ENCODE assay signal across 15 cellular contexts in the genomic region with DNA sequence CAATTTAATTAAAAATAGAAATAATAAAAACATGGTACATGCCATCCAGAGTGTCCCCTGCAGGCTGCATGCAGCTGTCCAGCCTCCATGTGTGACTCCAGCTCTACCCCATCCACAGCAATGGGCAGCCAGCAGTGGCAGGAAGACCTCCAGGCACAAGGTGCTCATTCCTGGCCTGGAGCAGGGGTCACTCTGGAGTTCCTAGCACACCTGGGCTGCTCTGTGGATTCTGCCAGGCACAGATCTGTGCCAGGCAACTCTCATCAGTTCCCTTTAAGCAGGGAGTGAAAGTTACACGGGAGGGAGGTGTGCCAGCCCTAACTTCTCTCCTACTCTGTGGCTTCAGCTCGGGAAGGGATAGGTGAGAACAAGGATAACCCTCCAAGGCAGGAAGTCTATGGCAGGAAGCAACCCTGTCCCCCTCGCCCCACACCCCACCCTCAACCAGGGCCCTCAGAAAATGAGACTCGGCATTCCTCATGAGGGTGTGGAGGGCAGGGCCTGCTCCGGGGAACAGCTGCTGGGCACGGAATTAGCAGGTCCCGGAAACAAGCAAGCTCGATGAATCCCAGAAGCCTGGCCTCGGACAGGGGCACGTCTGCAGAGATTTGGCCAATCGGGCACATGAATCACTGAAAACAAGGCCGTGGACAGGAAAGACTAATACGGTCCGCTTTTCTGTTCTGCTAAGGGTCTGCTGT. TPM values are rescaled to one million over a fixed set of nuclear protein-coding genes. Genes with fewer than 3 reads are reported as not detected.
DNase-seq lines count a peak whose midpoint lies in the region; ATAC-seq and TF ChIP-seq lines count a peak whose summit lies in the region.
"Had no signal": no experiment of that assay in that cellular context is flagged by ENCODE, and none has a peak within 500 bp of the region (broad histone marks: within the 10 kb centered on the region; RNA-seq: fewer than 3 reads in every experiment).

No MANE protein-coding gene starts in this region.

- 26% methylated on average over 11 of the region's 14 CpGs for WGBS in mammary epithelial cell (ENCODE audit: low coverage, missing lambda C conversion rate)
- whole genome bisulfite sequencing in lung, 2 donors = 50 to 59% methylated on average over 14 of the region's 14 CpGs
- 58% methylated on average over 14 of the region's 14 CpGs for WGBS in smooth muscle cell (ENCODE audit: low lambda C conversion rate)

- no peaks in the 10 kb centered on the region for H3K9me3 Mint-ChIP-seq in activated naive CD8-positive, alpha-beta T cell treated with anti-CD3 and anti-CD28 coated beads for 36 hours
- H3K9me3 Mint-ChIP-seq: CD14-positive monocyte, HFFc6 had no signal

- CTCF ChIA-PET in mammary epithelial cell (lab: Charles Lee; ENCODE audit: low non-redundant PET) = no interaction called here

- no peak overlapping the region for H3K27ac Mint-ChIP-seq in activated naive CD8-positive, alpha-beta T cell treated with anti-CD3 and anti-CD28 coated beads for 36 hours
- H3K27ac Mint-ChIP-seq: CD14-positive monocyte, HFFc6 had no signal

- DNase-seq in mammary epithelial cell = no peak
- DNase-seq in lung (ENCODE audit: low spot score) = no peak
- no peak for DNase-seq in smooth muscle cell (lab: John Stamatoyannopoulos, UW; ENCODE audit: unreplicated experiment)
- DNase-seq in amniotic stem cell (lab: John Stamatoyannopoulos, UW) = no peak
- DNase-seq in stimulated activated naive CD4-positive, alpha-beta T cell (lab: John Stamatoyannopoulos, UW) = no peak
- no peak for DNase-seq in activated naive CD8-positive, alpha-beta T cell treated with anti-CD3 and anti-CD28 coated beads for 36 hours
- DNase-seq: effector memory CD4-positive, alpha-beta T cell; GF-D8; HFFc6; NCI-H1417; NCI-H526 treated with DMSO at 0.1 percent for 48 hours had no signal

- H3K4me3 ChIP-seq in HUES6 (ENCODE audit: low read depth, low read length) (no peak overlapping the region), mammary epithelial cell (replicated peaks in 1 of 3; ENCODE audit: insufficient read depth in 1 of 3, low read depth in 2 of 3, low read length in 3 of 3) (no peak overlapping the region), lung (no peak overlapping the region), smooth muscle cell (no peak overlapping the region)

- H3K9ac ChIP-seq in HUES6 (ENCODE audit: low read length) (peak overlapping the region; percentile 46), mammary epithelial cell (ENCODE audit: insufficient read depth, low read length) (no peak overlapping the region), smooth muscle cell (ENCODE audit: low read depth) (no peak overlapping the region)

- H4K20me1 ChIP-seq in mammary epithelial cell (ENCODE audit: insufficient read depth, low read length) (no peaks in the 10 kb centered on the region), smooth muscle cell (ENCODE audit: low read depth) (no peaks in the 10 kb centered on the region)

- H3K4me1 Mint-ChIP-seq in activated naive CD8-positive, alpha-beta T cell treated with anti-CD3 and anti-CD28 coated beads for 36 hours = no peaks in the 10 kb centered on the region
- H3K4me1 Mint-ChIP-seq: CD14-positive monocyte had no signal

- in situ Hi-C loops in mammary epithelial cell (cut with MboI; ENCODE audit: low sequenced_read_pairs in 2 of 2) = no loop called here

- no peak overlapping the region for H3K27ac ChIP-seq in HUES6 (ENCODE audit: low read depth, low read length)
- H3K27ac ChIP-seq in mammary epithelial cell (ENCODE audit: insufficient read depth, low read depth, low read length) = peak overlapping the region; percentile 76
- peak overlapping the region in 1 of 2 donors; percentile 76 for H3K27ac ChIP-seq in lung (ENCODE audit: low read depth in 1 of 2, low read length in 1 of 2)
- H3K27ac ChIP-seq in smooth muscle cell (ENCODE audit: low read depth) = no peak overlapping the region
- H3K27ac ChIP-seq: VCaP had no signal

- H3K4me3 Mint-ChIP-seq in activated naive CD8-positive, alpha-beta T cell treated with anti-CD3 and anti-CD28 coated beads for 36 hours = no peak overlapping the region
- H3K4me3 Mint-ChIP-seq: CD14-positive monocyte, HFFc6 had no signal

- H2AFZ ChIP-seq in mammary epithelial cell (ENCODE audit: low read depth, low read length) (peak overlapping the region; percentile 79), smooth muscle cell (ENCODE audit: low read depth) (no peak overlapping the region)

- H3K27me3 Mint-ChIP-seq in activated naive CD8-positive, alpha-beta T cell treated with anti-CD3 and anti-CD28 coated beads for 36 hours = peaks cover 20% of the 10 kb centered on the region

- BruUV-seq in mammary epithelial cell (replicated peaks; lab: Mats Ljungman, UMichigan) = no TSS peak

- peaks cover 5% of the 10 kb centered on the region for H3F3A ChIP-seq in smooth muscle cell (ENCODE audit: low read depth)

- dilution Hi-C loops in mammary epithelial cell (cut with HindIII; ENCODE audit: low sequenced_read_pairs) = loop anchor here (10.0 kb wide), 1 partner anchor 52 kb away; no protein-coding TSS in a partner anchor

- H3K4me2 ChIP-seq in mammary epithelial cell (ENCODE audit: insufficient read depth, low read depth, low read length) (peak overlapping the region; percentile 40), smooth muscle cell (peak overlapping the region; percentile 43)

- H3K36me3 Mint-ChIP-seq in activated naive CD8-positive, alpha-beta T cell treated with anti-CD3 and anti-CD28 coated beads for 36 hours = no peaks in the 10 kb centered on the region
- H3K36me3 Mint-ChIP-seq: CD14-positive monocyte had no signal

- peaks cover 9% of the 10 kb centered on the region for H3K79me2 ChIP-seq in mammary epithelial cell (ENCODE audit: insufficient read depth, low read length)
- peaks cover 8% of the 10 kb centered on the region for H3K79me2 ChIP-seq in smooth muscle cell (ENCODE audit: low read depth)

- intact Hi-C loops in mammary epithelial cell (cut with micrococcal nuclease) = no loop called here

- TF ChIP-seq CTCF in mammary epithelial cell (conservative IDR thresholded peaks at IDR 0.05 in 1 of 2, IDR thresholded peaks at IDR 0.05 in 1 of 2; ENCODE audit: extremely low read depth in 1 of 2, insufficient read depth in 1 of 2, low read depth in 1 of 2, low read length in 2 of 2) (no peak), lung (IDR thresholded peaks at IDR 0.05; ENCODE audit: control extremely low read depth, extremely low read depth) (no peak), smooth muscle cell (IDR thresholded peaks at IDR 0.05; ENCODE audit: borderline replicate concordance, insufficient read depth, poor library complexity, severe bottlenecking) (no peak)

- H3K4me1 ChIP-seq in HUES6 (ENCODE audit: control insufficient read depth, insufficient read depth, low read length) (peaks cover 25% of the 10 kb centered on the region), mammary epithelial cell (ENCODE audit: insufficient read depth, low read length) (peaks cover 14% of the 10 kb centered on the region), lung (ENCODE audit: control insufficient read depth in 2 of 2, insufficient read depth in 2 of 2, low read length in 2 of 2) (peaks cover 0 to 4% of the 10 kb centered on the region in 2 donors), smooth muscle cell (ENCODE audit: low read depth) (peaks cover 15% of the 10 kb centered on the region)

- H3K9me3 ChIP-seq in HUES6 (ENCODE audit: control insufficient read depth, insufficient read depth, low read depth, low read length) = no peaks in the 10 kb centered on the region
- H3K9me3 ChIP-seq in mammary epithelial cell (replicated peaks; ENCODE audit: insufficient read depth, low read length) = no peaks in the 10 kb centered on the region
- H3K9me3 ChIP-seq in lung (ENCODE audit: control insufficient read depth in 2 of 2, insufficient read depth in 1 of 2, low read length in 1 of 2) = no peaks in the 10 kb centered on the region
- H3K9me3 ChIP-seq in smooth muscle cell (replicated peaks; ENCODE audit: low read depth) = no peaks in the 10 kb centered on the region

- peak; percentile 34 for ATAC-seq in lung (ENCODE audit: insufficient read depth, low FRiP score)
- ATAC-seq in HG02759 (IDR thresholded peaks at IDR 0.05; ENCODE audit: unreplicated experiment) = no peak

- H3K27me3 ChIP-seq in HUES6 (ENCODE audit: control insufficient read depth, insufficient read depth, low read length) = no peaks in the 10 kb centered on the region
- no peaks in the 10 kb centered on the region for H3K27me3 ChIP-seq in mammary epithelial cell (ENCODE audit: insufficient read depth, low read length)
- H3K27me3 ChIP-seq in lung (ENCODE audit: control insufficient read depth, insufficient read depth) = no peaks in the 10 kb centered on the region
- no peaks in the 10 kb centered on the region for H3K27me3 ChIP-seq in smooth muscle cell (ENCODE audit: low read depth)

- no peaks in the 10 kb centered on the region for H3K36me3 ChIP-seq in HUES6 (ENCODE audit: control insufficient read depth, insufficient read depth, low read length)
- no peaks in the 10 kb centered on the region for H3K36me3 ChIP-seq in mammary epithelial cell (ENCODE audit: insufficient read depth, low read length)
- no peaks in the 10 kb centered on the region for H3K36me3 ChIP-seq in lung (ENCODE audit: control insufficient read depth in 2 of 2, insufficient read depth in 2 of 2, low read length in 2 of 2)
- no peaks in the 10 kb centered on the region for H3K36me3 ChIP-seq in smooth muscle cell (ENCODE audit: low read depth)

RNA-seq across cellular contexts. Expression of gene JPH2, which starts 10.0 kb away (rescaled TPM):
- total RNA-seq in mammary epithelial cell (10 to 100 TPM in 1 of 2 donors, 1 to 10 TPM in 1; 5.5 to 14.2 TPM), lung (1 to 10 TPM; 2.8 to 9.2 TPM), smooth muscle cell (3.9 and 4.4 TPM in 2 replicates)
- polyA plus RNA-seq in mammary epithelial cell (6.8 TPM), lung (1 to 10 TPM; 2.5 to 2.6 TPM), smooth muscle cell (6.0 and 7.4 TPM in 2 replicates)
- 19.3 TPM for polyA minus RNA-seq in mammary epithelial cell
- total RNA-seq in activated naive CD8-positive, alpha-beta T cell treated with anti-CD3 and anti-CD28 coated beads for 36 hours = under 1 TPM; 0.12 to 0.14 TPM
- polyA plus RNA-seq: CD14-positive monocyte had no signal

RNA-seq across cellular contexts. Expression of gene OSER1, which starts 33.6 kb away (rescaled TPM):
- total RNA-seq in mammary epithelial cell = 10 to 100 TPM; 18.5 to 29.5 TPM
- 32.4 TPM for polyA plus RNA-seq in mammary epithelial cell
- 40.5 TPM for polyA minus RNA-seq in mammary epithelial cell
- total RNA-seq in lung = 10 to 100 TPM; 25.3 to 30.1 TPM
- 10 to 100 TPM; 22.6 to 32.9 TPM for polyA plus RNA-seq in lung
- 32.8 and 42.3 TPM in 2 replicates for total RNA-seq in smooth muscle cell
- 33.1 and 37.6 TPM in 2 replicates for polyA plus RNA-seq in smooth muscle cell
- total RNA-seq in activated naive CD8-positive, alpha-beta T cell treated with anti-CD3 and anti-CD28 coated beads for 36 hours = 10 to 100 TPM; 25.5 to 26.4 TPM
